Comparison of ENCODE assay signal across 7 cellular contexts in the genomic region with DNA sequence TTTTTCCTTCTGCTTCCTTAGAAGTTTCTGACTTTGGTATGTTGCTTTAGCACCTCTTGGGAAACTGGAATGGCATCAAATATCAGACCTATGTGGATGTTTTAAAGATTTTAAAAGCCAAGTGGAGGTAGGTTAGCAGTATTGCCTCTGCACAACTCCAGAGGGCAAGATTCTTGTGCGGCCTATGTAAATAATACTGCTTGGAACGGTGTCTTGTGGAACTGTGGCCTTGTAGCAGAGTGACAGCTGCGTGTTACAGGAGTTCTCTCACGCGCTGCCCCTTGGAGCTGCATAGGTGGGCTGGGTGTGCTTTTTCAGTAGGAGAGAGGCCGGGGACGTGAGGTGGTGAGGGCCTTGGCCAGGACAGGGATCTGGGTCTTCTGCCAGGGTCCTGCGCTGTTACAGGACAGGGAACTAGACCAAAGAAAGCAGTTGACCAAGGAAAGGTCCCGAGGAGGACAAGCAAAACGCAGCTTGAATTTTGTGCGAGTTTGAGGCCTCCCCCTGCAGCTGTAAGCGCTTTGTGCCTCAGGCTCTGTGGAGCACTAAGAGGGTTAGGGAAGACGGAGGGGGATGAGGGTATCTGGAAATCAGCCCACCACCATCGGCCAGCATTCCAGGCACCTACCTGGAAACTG. TPM values are rescaled to one million over a fixed set of nuclear protein-coding genes. Genes with fewer than 3 reads are reported as not detected.
DNase-seq lines count a peak whose midpoint lies in the region; ATAC-seq lines count a peak whose summit lies in the region.

No MANE protein-coding gene starts in this region.

- no peak for DNase-seq in activated T-helper 1 cell treated with anti-CD3 and anti-CD28 coated beads, Interleukin-12 subunit alpha, Interleukin-12 subunit beta, Interleukin-2, Interleukin-4 antibody, amounts not matched to agents 30 ng/mL and 10 ng/mL and 1 ng/mL, durations not matched to agents 14 hours and 24 hours and 36 hours (ENCODE audit: low spot score)
- DNase-seq in stimulated activated naive B cell treated with anti-CD40 and anti-IgM and Interleukin-4, amounts not matched to agents 10 μg/mL and 1 μg/mL and 100 μg/mL, for 72 hours, result no peak
- no peak for DNase-seq in GM03348 (ENCODE audit: low spot score)

- H3K9ac ChIP-seq in HUES48 (ENCODE audit: low read depth, low read length), result peak overlapping the region; percentile 86

- H3K27ac Mint-ChIP-seq in activated T-helper 1 cell treated with anti-CD3 and anti-CD28 coated beads, Interleukin-12 subunit alpha, Interleukin-12 subunit beta, Interleukin-2, Interleukin-4 antibody, amounts not matched to agents 30 ng/mL and 10 ng/mL and 1 ng/mL, durations not matched to agents 14 hours and 24 hours and 36 hours, result peak overlapping the region; percentile 95
- peak overlapping the region; percentile 62 for H3K27ac Mint-ChIP-seq in stimulated activated naive B cell treated with anti-CD40 and anti-IgM and Interleukin-4, amounts not matched to agents 10 μg/mL and 1 μg/mL and 100 μg/mL, for 72 hours

- no peaks in the 10 kb centered on the region for H3K9me3 Mint-ChIP-seq in activated T-helper 1 cell treated with anti-CD3 and anti-CD28 coated beads, Interleukin-12 subunit alpha, Interleukin-12 subunit beta, Interleukin-2, Interleukin-4 antibody, amounts not matched to agents 30 ng/mL and 10 ng/mL and 1 ng/mL, durations not matched to agents 14 hours and 24 hours and 36 hours
- no peaks in the 10 kb centered on the region for H3K9me3 Mint-ChIP-seq in stimulated activated naive B cell treated with anti-CD40 and anti-IgM and Interleukin-4, amounts not matched to agents 10 μg/mL and 1 μg/mL and 100 μg/mL, for 72 hours

- no peak for ATAC-seq in stimulated activated naive B cell treated with anti-CD40 and anti-IgM and Interleukin-4, amounts not matched to agents 10 μg/mL and 1 μg/mL and 100 μg/mL, for 72 hours (replicated peaks)
- ATAC-seq in HG03097 (IDR thresholded peaks at IDR 0.05; ENCODE audit: low FRiP score, unreplicated experiment) (no peak), HG03521 (IDR thresholded peaks at IDR 0.05; ENCODE audit: unreplicated experiment) (no peak)

- H3K27me3 Mint-ChIP-seq in activated T-helper 1 cell treated with anti-CD3 and anti-CD28 coated beads, Interleukin-12 subunit alpha, Interleukin-12 subunit beta, Interleukin-2, Interleukin-4 antibody, amounts not matched to agents 30 ng/mL and 10 ng/mL and 1 ng/mL, durations not matched to agents 14 hours and 24 hours and 36 hours (ENCODE audit: insufficient read depth), result no peaks in the 10 kb centered on the region
- no peaks in the 10 kb centered on the region for H3K27me3 Mint-ChIP-seq in stimulated activated naive B cell treated with anti-CD40 and anti-IgM and Interleukin-4, amounts not matched to agents 10 μg/mL and 1 μg/mL and 100 μg/mL, for 72 hours

- no peaks in the 10 kb centered on the region for H3K36me3 ChIP-seq in HUES48 (ENCODE audit: control insufficient read depth, insufficient read depth, low read length)

- no peaks in the 10 kb centered on the region for H3K27me3 ChIP-seq in HUES48 (ENCODE audit: control insufficient read depth, insufficient read depth, low read length)

- H3K4me3 Mint-ChIP-seq in activated T-helper 1 cell treated with anti-CD3 and anti-CD28 coated beads, Interleukin-12 subunit alpha, Interleukin-12 subunit beta, Interleukin-2, Interleukin-4 antibody, amounts not matched to agents 30 ng/mL and 10 ng/mL and 1 ng/mL, durations not matched to agents 14 hours and 24 hours and 36 hours, result peak overlapping the region; percentile 97
- peak overlapping the region; percentile 92 for H3K4me3 Mint-ChIP-seq in stimulated activated naive B cell treated with anti-CD40 and anti-IgM and Interleukin-4, amounts not matched to agents 10 μg/mL and 1 μg/mL and 100 μg/mL, for 72 hours

- intact Hi-C loops in activated T-helper 1 cell treated with anti-CD3 and anti-CD28 coated beads, Interleukin-12 subunit alpha, Interleukin-12 subunit beta, Interleukin-2, Interleukin-4 antibody, amounts not matched to agents 30 ng/mL and 10 ng/mL and 1 ng/mL, durations not matched to agents 14 hours and 24 hours and 36 hours (cut with micrococcal nuclease), result loop anchor here (2.0 to 5.0 kb wide), 5 partner anchors 25 to 341 kb away; a partner anchor contains a TSS

- H3K4me1 ChIP-seq in HUES48 (ENCODE audit: control insufficient read depth, insufficient read depth, low read length), result peaks cover 13% of the 10 kb centered on the region

- no peak overlapping the region for H3K27ac ChIP-seq in HUES48 (ENCODE audit: low read depth, low read length)

- peaks cover 8% of the 10 kb centered on the region for H3K36me3 Mint-ChIP-seq in activated T-helper 1 cell treated with anti-CD3 and anti-CD28 coated beads, Interleukin-12 subunit alpha, Interleukin-12 subunit beta, Interleukin-2, Interleukin-4 antibody, amounts not matched to agents 30 ng/mL and 10 ng/mL and 1 ng/mL, durations not matched to agents 14 hours and 24 hours and 36 hours (ENCODE audit: low read depth)
- peaks cover 0 to 15% of the 10 kb centered on the region in 2 donors for H3K36me3 Mint-ChIP-seq in stimulated activated naive B cell treated with anti-CD40 and anti-IgM and Interleukin-4, amounts not matched to agents 10 μg/mL and 1 μg/mL and 100 μg/mL, for 72 hours

- peaks cover 40% of the 10 kb centered on the region for H3K4me1 Mint-ChIP-seq in activated T-helper 1 cell treated with anti-CD3 and anti-CD28 coated beads, Interleukin-12 subunit alpha, Interleukin-12 subunit beta, Interleukin-2, Interleukin-4 antibody, amounts not matched to agents 30 ng/mL and 10 ng/mL and 1 ng/mL, durations not matched to agents 14 hours and 24 hours and 36 hours (ENCODE audit: low read depth)
- peaks cover 24 to 33% of the 10 kb centered on the region in 2 donors for H3K4me1 Mint-ChIP-seq in stimulated activated naive B cell treated with anti-CD40 and anti-IgM and Interleukin-4, amounts not matched to agents 10 μg/mL and 1 μg/mL and 100 μg/mL, for 72 hours

- H3K9me3 ChIP-seq in HUES48 (ENCODE audit: control insufficient read depth, insufficient read depth, low read length) (no peaks in the 10 kb centered on the region), iPS-18c (ENCODE audit: control insufficient read depth, insufficient read depth, low read length) (peaks cover 5% of the 10 kb centered on the region)

- H3K4me3 ChIP-seq in HUES48 (ENCODE audit: low read depth, low read length) (peak overlapping the region; percentile 71), iPS-18c (ENCODE audit: insufficient read depth, low read depth, low read length) (peak overlapping the region; percentile 84)

RNA-seq across cellular contexts. Expression of a gene that starts 1.5 kb away (rescaled TPM):
- 17.0 and 17.7 TPM in 2 replicates for total RNA-seq in activated T-helper 1 cell treated with anti-CD3 and anti-CD28 coated beads, Interleukin-12 subunit alpha, Interleukin-12 subunit beta, Interleukin-2, Interleukin-4 antibody, amounts not matched to agents 30 ng/mL and 10 ng/mL and 1 ng/mL, durations not matched to agents 14 hours and 24 hours and 36 hours
